In the genomic region with DNA sequence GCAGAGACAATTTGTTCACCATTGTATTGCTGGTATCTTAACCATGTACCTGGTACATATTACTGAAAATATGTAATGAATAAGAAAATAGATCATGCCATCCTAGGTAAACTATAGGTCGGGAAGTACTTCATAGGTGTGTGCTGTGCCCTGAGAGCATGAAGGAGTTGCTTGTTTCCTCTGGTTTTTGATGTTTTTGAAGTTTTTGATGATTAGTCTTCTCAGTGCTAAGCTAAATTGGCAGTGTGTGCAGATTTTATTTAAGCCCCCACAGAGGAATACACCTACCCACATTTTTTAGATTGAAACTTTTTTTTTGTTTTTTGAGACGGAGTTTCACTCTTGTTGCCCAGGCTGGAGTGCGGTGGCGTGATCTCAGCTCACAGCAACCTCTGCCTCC, we compare ENCODE assay signal across 1 cellular context.
TF ChIP-seq lines count a peak whose summit lies in the region.

No MANE protein-coding gene starts in this region.

TF ChIP-seq in GM12878, 131 proteins besides CTCF, POLR2A, EP300 and RAD21:
- TF ChIP-seq SUPT20H (IDR thresholded peaks at IDR 0.05; ENCODE audit: borderline replicate concordance, control insufficient read depth, low read depth, low read length) (no peak), KDM1A (IDR thresholded peaks at IDR 0.05; ENCODE audit: borderline replicate concordance) (no peak), RUNX3 (IDR thresholded peaks at IDR 0.05; ENCODE audit: low read length) (no peak), CREB1 (IDR thresholded peaks at IDR 0.05; ENCODE audit: low read depth) (no peak), DPF2 (IDR thresholded peaks at IDR 0.05) (no peak), HDAC2 (IDR thresholded peaks at IDR 0.05) (no peak), ZNF274 (IDR thresholded peaks at IDR 0.05; ENCODE audit: insufficient read depth, insufficient read length) (no peak), ASH2L (IDR thresholded peaks at IDR 0.05; ENCODE audit: borderline replicate concordance, low read depth) (no peak), GATAD2B (conservative IDR thresholded peaks at IDR 0.05; ENCODE audit: low read depth) (no peak), SMC3 (IDR thresholded peaks at IDR 0.05; ENCODE audit: borderline replicate concordance, low read length) (no peak), CREM (IDR thresholded peaks at IDR 0.05; ENCODE audit: low read depth) (no peak), ZSCAN29 (IDR thresholded peaks at IDR 0.05) (no peak), MEF2A (IDR thresholded peaks at IDR 0.05; ENCODE audit: insufficient read depth, low read depth, low read length) (no peak), CBX5 (IDR thresholded peaks at IDR 0.05; ENCODE audit: low read depth) (no peak)
- TF ChIP-seq, protein P1, sequence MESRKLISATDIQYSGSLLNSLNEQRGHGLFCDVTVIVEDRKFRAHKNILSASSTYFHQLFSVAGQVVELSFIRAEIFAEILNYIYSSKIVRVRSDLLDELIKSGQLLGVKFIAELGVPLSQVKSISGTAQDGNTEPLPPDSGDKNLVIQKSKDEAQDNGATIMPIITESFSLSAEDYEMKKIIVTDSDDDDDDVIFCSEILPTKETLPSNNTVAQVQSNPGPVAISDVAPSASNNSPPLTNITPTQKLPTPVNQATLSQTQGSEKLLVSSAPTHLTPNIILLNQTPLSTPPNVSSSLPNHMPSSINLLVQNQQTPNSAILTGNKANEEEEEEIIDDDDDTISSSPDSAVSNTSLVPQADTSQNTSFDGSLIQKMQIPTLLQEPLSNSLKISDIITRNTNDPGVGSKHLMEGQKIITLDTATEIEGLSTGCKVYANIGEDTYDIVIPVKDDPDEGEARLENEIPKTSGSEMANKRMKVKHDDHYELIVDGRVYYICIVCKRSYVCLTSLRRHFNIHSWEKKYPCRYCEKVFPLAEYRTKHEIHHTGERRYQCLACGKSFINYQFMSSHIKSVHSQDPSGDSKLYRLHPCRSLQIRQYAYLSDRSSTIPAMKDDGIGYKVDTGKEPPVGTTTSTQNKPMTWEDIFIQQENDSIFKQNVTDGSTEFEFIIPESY (IDR thresholded peaks at IDR 0.05) = no peak
- TF ChIP-seq, protein P2, sequence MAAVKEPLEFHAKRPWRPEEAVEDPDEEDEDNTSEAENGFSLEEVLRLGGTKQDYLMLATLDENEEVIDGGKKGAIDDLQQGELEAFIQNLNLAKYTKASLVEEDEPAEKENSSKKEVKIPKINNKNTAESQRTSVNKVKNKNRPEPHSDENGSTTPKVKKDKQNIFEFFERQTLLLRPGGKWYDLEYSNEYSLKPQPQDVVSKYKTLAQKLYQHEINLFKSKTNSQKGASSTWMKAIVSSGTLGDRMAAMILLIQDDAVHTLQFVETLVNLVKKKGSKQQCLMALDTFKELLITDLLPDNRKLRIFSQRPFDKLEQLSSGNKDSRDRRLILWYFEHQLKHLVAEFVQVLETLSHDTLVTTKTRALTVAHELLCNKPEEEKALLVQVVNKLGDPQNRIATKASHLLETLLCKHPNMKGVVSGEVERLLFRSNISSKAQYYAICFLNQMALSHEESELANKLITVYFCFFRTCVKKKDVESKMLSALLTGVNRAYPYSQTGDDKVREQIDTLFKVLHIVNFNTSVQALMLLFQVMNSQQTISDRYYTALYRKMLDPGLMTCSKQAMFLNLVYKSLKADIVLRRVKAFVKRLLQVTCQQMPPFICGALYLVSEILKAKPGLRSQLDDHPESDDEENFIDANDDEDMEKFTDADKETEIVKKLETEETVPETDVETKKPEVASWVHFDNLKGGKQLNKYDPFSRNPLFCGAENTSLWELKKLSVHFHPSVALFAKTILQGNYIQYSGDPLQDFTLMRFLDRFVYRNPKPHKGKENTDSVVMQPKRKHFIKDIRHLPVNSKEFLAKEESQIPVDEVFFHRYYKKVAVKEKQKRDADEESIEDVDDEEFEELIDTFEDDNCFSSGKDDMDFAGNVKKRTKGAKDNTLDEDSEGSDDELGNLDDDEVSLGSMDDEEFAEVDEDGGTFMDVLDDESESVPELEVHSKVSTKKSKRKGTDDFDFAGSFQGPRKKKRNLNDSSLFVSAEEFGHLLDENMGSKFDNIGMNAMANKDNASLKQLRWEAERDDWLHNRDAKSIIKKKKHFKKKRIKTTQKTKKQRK (IDR thresholded peaks at IDR 0.05; ENCODE audit: low read depth, low read length) = no peak
